In genomic region chr6:122788663-122789062, GRCh38 we compare ENCODE assay signal across 8 cellular contexts. TPM values are rescaled to one million over a fixed set of nuclear protein-coding genes. Genes with fewer than 3 reads are reported as not detected.
DNase-seq lines count a peak whose midpoint lies in the region; ATAC-seq, FAIRE-seq and TF ChIP-seq lines count a peak whose summit lies in the region.

No MANE protein-coding gene starts in this region.

- H3K9me3 ChIP-seq in AG04450 (ENCODE audit: control insufficient read depth, insufficient read depth, low read length), result no peaks in the 10 kb centered on the region
- H3K9me3 ChIP-seq in MM.1S (replicated peaks; ENCODE audit: insufficient read depth, low read length), result no peaks in the 10 kb centered on the region
- no peaks in the 10 kb centered on the region for H3K9me3 ChIP-seq in naive thymus-derived CD4-positive, alpha-beta T cell (ENCODE audit: control insufficient read depth in 2 of 3, low read length in 3 of 3)

- peaks cover 14% of the 10 kb centered on the region for H3F3A ChIP-seq in MM.1S (ENCODE audit: insufficient read depth, low read length)

- H3K36me3 ChIP-seq in MM.1S (replicated peaks; ENCODE audit: insufficient read depth, low read length), result no peaks in the 10 kb centered on the region
- H3K36me3 ChIP-seq in naive thymus-derived CD4-positive, alpha-beta T cell (ENCODE audit: control insufficient read depth in 2 of 3, insufficient read depth in 3 of 3, low read length in 3 of 3), result no peaks in the 10 kb centered on the region

- no peaks in the 10 kb centered on the region for H4K20me1 ChIP-seq in MM.1S (ENCODE audit: insufficient read depth, low read length)

- H3K27me3 Mint-ChIP-seq in dendritic cell treated with granulocyte-macrophage colony-stimulating factor and Interleukin-4, amounts not matched to agents 40 ng/mL and 50 ng/mL, for 4 days, result peaks cover 13% of the 10 kb centered on the region
- H3K27me3 Mint-ChIP-seq in naive thymus-derived CD4-positive, alpha-beta T cell, result peaks cover 69 to 78% (median 74%) of the 10 kb centered on the region in 5 donors

- no peaks in the 10 kb centered on the region for H3K9me2 ChIP-seq in MM.1S (replicated peaks; ENCODE audit: insufficient read depth, low read length)

- POLR2A ChIA-PET in AG04450 (lab: Yijun Ruan, JAX), result interaction anchor here (0.6 to 2.0 kb wide), 13 partner anchors 11 to 71 kb away, joined by 3 to 37 read pairs (median 7); no protein-coding TSS in a partner anchor
- POLR2A ChIA-PET in naive thymus-derived CD4-positive, alpha-beta T cell (lab: Charles Lee), result no interaction called here

- H3K4me2 ChIP-seq in MM.1S (ENCODE audit: low read depth, low read length), result peak overlapping the region; percentile 95

- H3K4me3 Mint-ChIP-seq in dendritic cell treated with granulocyte-macrophage colony-stimulating factor and Interleukin-4, amounts not matched to agents 40 ng/mL and 50 ng/mL, for 4 days, result peak overlapping the region; percentile 79
- H3K4me3 Mint-ChIP-seq in naive thymus-derived CD4-positive, alpha-beta T cell, result peak overlapping the region in 9 of 10 donors; percentile 37 to 92 (median 59)

- no peak for ATAC-seq in naive thymus-derived CD4-positive, alpha-beta T cell
- no peak for ATAC-seq in HG02610 (IDR thresholded peaks at IDR 0.05; ENCODE audit: unreplicated experiment)

- H3K9ac ChIP-seq in MM.1S (ENCODE audit: low read length), result peak overlapping the region; percentile 72

- H3K27ac ChIP-seq in AG04450 (ENCODE audit: low read depth, low read length) (peak overlapping the region; percentile 96), MM.1S (ENCODE audit: low read length) (peak overlapping the region; percentile 55; the same call in 1 of the 2 replicates)
- H3K27ac ChIP-seq in naive thymus-derived CD4-positive, alpha-beta T cell (ENCODE audit: low read depth, low read length), result no peak overlapping the region

- CTCF ChIA-PET in AG04450 (lab: Charles Lee), result interaction anchor here (0.9 to 6.3 kb wide), 8 partner anchors 9 to 66 kb away, joined by 3 to 35 read pairs (median 6); partner anchors contain the start of gene FABP7
- CTCF ChIA-PET in naive thymus-derived CD4-positive, alpha-beta T cell (lab: Charles Lee), result no interaction called here

- peaks cover 5% of the 10 kb centered on the region for H3K4me1 ChIP-seq in MM.1S (ENCODE audit: low read length)
- no peaks in the 10 kb centered on the region for H3K4me1 ChIP-seq in naive thymus-derived CD4-positive, alpha-beta T cell (ENCODE audit: control insufficient read depth in 2 of 2, insufficient read depth in 2 of 2, low read length in 2 of 2)

- H3K4me1 Mint-ChIP-seq in dendritic cell treated with granulocyte-macrophage colony-stimulating factor and Interleukin-4, amounts not matched to agents 40 ng/mL and 50 ng/mL, for 4 days (ENCODE audit: low read depth), result peaks cover 34% of the 10 kb centered on the region
- H3K4me1 Mint-ChIP-seq in naive thymus-derived CD4-positive, alpha-beta T cell, result peaks cover 14 to 18% (median 15%) of the 10 kb centered on the region in 7 donors

- H3K9me3 Mint-ChIP-seq in dendritic cell treated with granulocyte-macrophage colony-stimulating factor and Interleukin-4, amounts not matched to agents 40 ng/mL and 50 ng/mL, for 4 days, result no peaks in the 10 kb centered on the region
- peaks cover 0 to 3% (median 0%) of the 10 kb centered on the region in 11 donors for H3K9me3 Mint-ChIP-seq in naive thymus-derived CD4-positive, alpha-beta T cell

- H3K27me3 ChIP-seq in AG04450 (ENCODE audit: control insufficient read depth, insufficient read depth, low read length) (no peaks in the 10 kb centered on the region), MM.1S (replicated peaks; ENCODE audit: insufficient read depth, low read length) (no peaks in the 10 kb centered on the region)
- peaks cover 3 to 7% of the 10 kb centered on the region in 2 donors for H3K27me3 ChIP-seq in naive thymus-derived CD4-positive, alpha-beta T cell (ENCODE audit: control insufficient read depth in 2 of 2, insufficient read depth in 2 of 2, low read length in 2 of 2)

- peaks cover 11% of the 10 kb centered on the region for H3K79me2 ChIP-seq in MM.1S (ENCODE audit: low read length)

- intact Hi-C loops in dendritic cell treated with granulocyte-macrophage colony-stimulating factor and Interleukin-4, amounts not matched to agents 40 ng/mL and 50 ng/mL, for 4 days (cut with micrococcal nuclease), result loop anchor here (5.0 to 10.0 kb wide), 2 partner anchors 316 to 394 kb away; partner anchors contain the start of genes HSF2 and SERINC1
- intact Hi-C loops in naive thymus-derived CD4-positive, alpha-beta T cell (cut with micrococcal nuclease), result no loop called here

- peak overlapping the region; percentile 91 for H3K4me3 ChIP-seq in AG04450 (ENCODE audit: low read depth, low read length)
- peak overlapping the region; percentile 66 for H3K4me3 ChIP-seq in MM.1S (ENCODE audit: low read length)
- H3K4me3 ChIP-seq in naive thymus-derived CD4-positive, alpha-beta T cell (ENCODE audit: low read length), result no peak overlapping the region

- peak overlapping the region; percentile 93 for H2AFZ ChIP-seq in MM.1S (ENCODE audit: low read length)

- no peak for FAIRE-seq in urothelium cell line (lab: Jason Lieb, UNC)

- H3K27ac Mint-ChIP-seq in dendritic cell treated with granulocyte-macrophage colony-stimulating factor and Interleukin-4, amounts not matched to agents 40 ng/mL and 50 ng/mL, for 4 days, result peak overlapping the region; percentile 86
- peak overlapping the region in 1 of 9 donors; percentile 4 for H3K27ac Mint-ChIP-seq in naive thymus-derived CD4-positive, alpha-beta T cell

- H3K36me3 Mint-ChIP-seq in dendritic cell treated with granulocyte-macrophage colony-stimulating factor and Interleukin-4, amounts not matched to agents 40 ng/mL and 50 ng/mL, for 4 days (ENCODE audit: low read depth), result peaks cover 11% of the 10 kb centered on the region
- H3K36me3 Mint-ChIP-seq in naive thymus-derived CD4-positive, alpha-beta T cell, result no peaks in the 10 kb centered on the region

- DNase-seq in AG04450 (ENCODE audit: low read depth, low spot score) (no peak), MM.1S (no peak), DMS153 treated with DMSO at 0.1 percent for 48 hours (lab: John Stamatoyannopoulos, UW; ENCODE audit: unreplicated experiment) (no peak), urothelium cell line (ENCODE audit: low spot score) (no peak)
- DNase-seq in naive thymus-derived CD4-positive, alpha-beta T cell, result no peak
- no peak for DNase-seq in stimulated activated CD4-positive, alpha-beta T cell treated with anti-CD3 and anti-CD28 coated beads, Interleukin-2, amount 100 ng/mL, for 48 hours

- TF ChIP-seq CTCF in AG04450 (IDR thresholded peaks at IDR 0.05; ENCODE audit: low read depth, low read length), result no peak
- TF ChIP-seq CTCF in MM.1S (IDR thresholded peaks at IDR 0.05; ENCODE audit: low read length), result no peak

RNA-seq across cellular contexts. Expression of gene SMPDL3A, which starts 0.4 kb away (rescaled TPM):
- polyA plus RNA-seq in AG04450 (2011; rRNA removed), result 84.4 and 105 TPM in 2 replicates
- 18.2 and 31.1 TPM in 2 replicates for polyA minus RNA-seq in AG04450 (2011; rRNA and poly(A)+ RNA removed)
- total RNA-seq in naive thymus-derived CD4-positive, alpha-beta T cell, result 1 to 10 TPM in 2 of 5 experiments, under 1 TPM in 3; 0.24 to 6.3 (median 0.32) TPM
- polyA plus RNA-seq in naive thymus-derived CD4-positive, alpha-beta T cell, result not detected

RNA-seq across cellular contexts. Expression of gene FABP7, which starts 9.1 kb away (rescaled TPM):
- not detected in 2 replicates for polyA plus RNA-seq in AG04450 (2011; rRNA removed)
- not detected in 2 replicates for polyA minus RNA-seq in AG04450 (2011; rRNA and poly(A)+ RNA removed)
- total RNA-seq in naive thymus-derived CD4-positive, alpha-beta T cell, result not detected
- polyA plus RNA-seq in naive thymus-derived CD4-positive, alpha-beta T cell, result not detected

Comparison
In these comparisons a context has a peak if more than half of its experiments do, and no peak if none do; other contexts are left out.
1. RNA of gene SMPDL3A, which starts 0.4 kb away (polyA plus RNA-seq): 84.4 to 105 TPM in AG04450; not detected in naive thymus-derived CD4-positive, alpha-beta T cell; every median in the first group is over 10 times any median in the second.